20 cellular contexts compared by ENCODE assay signal in genomic region chr6:100426689-100427338, GRCh38. TPM values are rescaled to one million over a fixed set of nuclear protein-coding genes. Genes with fewer than 3 reads are reported as not detected.
"Had no signal": no experiment of that assay in that cellular context is flagged by ENCODE, and none has a peak within 500 bp of the region (broad histone marks: within the 10 kb centered on the region; RNA-seq: fewer than 3 reads in every experiment).

No MANE protein-coding gene starts in this region.

- H3K4me3 ChIP-seq: dorsolateral prefrontal cortex, esophagus muscularis mucosa, lung, right lobe of liver had no signal

- H3K27ac ChIP-seq: dorsolateral prefrontal cortex, esophagus muscularis mucosa, foreskin keratinocyte, right lobe of liver had no signal

- DNase-seq: activated CD4-positive, alpha-beta T cell treated with anti-CD3 and anti-CD28 coated beads for 36 hours; activated CD8-positive, alpha-beta memory T cell treated with anti-CD3 and anti-CD28 coated beads, Interleukin-2, amount 50 U/mL, for 48 hours; activated CD8-positive, alpha-beta T cell treated with anti-CD3 and anti-CD28 coated beads for 36 hours; activated naive CD8-positive, alpha-beta T cell treated with anti-CD3 and anti-CD28 coated beads, Interleukin-2, amount 10 ng/mL, durations not matched to agents 7 days and 5 days; anterior cingulate cortex; dorsolateral prefrontal cortex; foreskin keratinocyte; head of caudate nucleus; left colon; natural killer cell; nucleus accumbens; right lobe of liver; stimulated activated CD4-positive, alpha-beta T cell treated with anti-CD3 and anti-CD28 coated beads, Interleukin-12 subunit alpha, Interleukin-12 subunit beta, amount 100 ng/mL, for 4 hours; stimulated activated naive CD4-positive, alpha-beta T cell treated with Interleukin-2 at 50 U/mL for 16 hours; T1000 had no signal

- ATAC-seq: activated CD4-positive, alpha-beta T cell treated with anti-CD3 and anti-CD28 coated beads for 36 hours; activated CD8-positive, alpha-beta T cell treated with anti-CD3 and anti-CD28 coated beads for 36 hours; foreskin keratinocyte; left colon; natural killer cell; right lobe of liver had no signal

- H3K9me3 ChIP-seq: esophagus muscularis mucosa, right lobe of liver had no signal

- H3K4me3 Mint-ChIP-seq: activated CD4-positive, alpha-beta T cell treated with anti-CD3 and anti-CD28 coated beads for 36 hours; activated CD8-positive, alpha-beta T cell treated with anti-CD3 and anti-CD28 coated beads for 36 hours; activated naive CD8-positive, alpha-beta T cell treated with anti-CD3 and anti-CD28 coated beads, Interleukin-2, amount 10 ng/mL, durations not matched to agents 7 days and 5 days; natural killer cell; type B pancreatic cell had no signal

- H3K27me3 Mint-ChIP-seq: type B pancreatic cell had no signal

- H3K4me1 Mint-ChIP-seq: activated CD4-positive, alpha-beta T cell treated with anti-CD3 and anti-CD28 coated beads for 36 hours; activated naive CD8-positive, alpha-beta T cell treated with anti-CD3 and anti-CD28 coated beads, Interleukin-2, amount 10 ng/mL, durations not matched to agents 7 days and 5 days; natural killer cell had no signal

- H3K36me3 ChIP-seq: esophagus muscularis mucosa, right lobe of liver had no signal

- H3K36me3 Mint-ChIP-seq: activated naive CD8-positive, alpha-beta T cell treated with anti-CD3 and anti-CD28 coated beads, Interleukin-2, amount 10 ng/mL, durations not matched to agents 7 days and 5 days; natural killer cell; type B pancreatic cell had no signal

- H3K27me3 ChIP-seq: right lobe of liver had no signal

- H3K27ac Mint-ChIP-seq: activated CD4-positive, alpha-beta T cell treated with anti-CD3 and anti-CD28 coated beads for 36 hours; activated CD8-positive, alpha-beta T cell treated with anti-CD3 and anti-CD28 coated beads for 36 hours; activated naive CD8-positive, alpha-beta T cell treated with anti-CD3 and anti-CD28 coated beads, Interleukin-2, amount 10 ng/mL, durations not matched to agents 7 days and 5 days; natural killer cell; progenitor cell of endocrine pancreas; type B pancreatic cell had no signal

- H3K9me3 Mint-ChIP-seq: activated CD8-positive, alpha-beta T cell treated with anti-CD3 and anti-CD28 coated beads for 36 hours; activated naive CD8-positive, alpha-beta T cell treated with anti-CD3 and anti-CD28 coated beads, Interleukin-2, amount 10 ng/mL, durations not matched to agents 7 days and 5 days; type B pancreatic cell had no signal

- H3K4me1 ChIP-seq: esophagus muscularis mucosa, foreskin keratinocyte, right lobe of liver had no signal

RNA-seq across cellular contexts. Expression of gene SIM1, which starts 37.9 kb away (rescaled TPM):
- total RNA-seq: activated CD4-positive, alpha-beta T cell treated with anti-CD3 and anti-CD28 coated beads for 36 hours; activated CD8-positive, alpha-beta T cell treated with anti-CD3 and anti-CD28 coated beads for 36 hours; activated naive CD8-positive, alpha-beta T cell treated with anti-CD3 and anti-CD28 coated beads, Interleukin-2, amount 10 ng/mL, durations not matched to agents 7 days and 5 days; dorsolateral prefrontal cortex; esophagus muscularis mucosa; foreskin keratinocyte; left colon; lung; mononuclear cell; natural killer cell had no signal
